17 cellular contexts compared by ENCODE assay signal in the genomic region with DNA sequence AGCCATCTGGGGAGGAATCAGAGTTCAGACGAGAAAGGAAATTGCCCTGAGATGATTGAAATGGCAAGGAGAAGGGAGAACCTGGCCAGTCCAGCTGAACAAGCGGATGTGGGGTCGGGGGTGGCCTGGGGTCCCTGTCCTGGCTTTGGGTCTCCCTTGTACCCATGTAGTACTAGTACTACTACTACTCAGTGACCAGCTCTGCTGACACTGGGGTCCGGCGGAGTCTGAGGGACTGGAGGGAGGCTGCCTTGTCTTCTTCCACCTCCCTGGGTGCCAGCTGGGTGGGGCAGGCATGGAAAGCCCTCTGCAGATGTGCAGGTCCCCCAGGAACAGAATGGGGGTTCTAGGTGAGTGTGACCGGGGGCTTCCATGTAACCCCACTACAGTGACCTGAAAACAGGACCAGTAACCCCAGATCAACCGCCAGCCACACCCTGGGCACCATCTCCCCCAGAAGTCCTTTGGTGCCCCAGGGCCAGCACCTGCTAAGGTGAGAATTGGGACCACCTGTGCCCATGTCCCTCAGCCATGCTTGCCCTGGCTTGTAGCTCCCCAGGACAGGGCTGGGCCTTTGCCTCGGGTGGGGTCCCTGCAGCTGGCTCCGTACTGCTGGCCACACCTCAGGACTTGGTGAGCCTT.
DNase-seq lines count a peak whose midpoint lies in the region; ATAC-seq and TF ChIP-seq lines count a peak whose summit lies in the region.
"Had no signal": no experiment of that assay in that cellular context is flagged by ENCODE, and none has a peak within 500 bp of the region (broad histone marks: within the 10 kb centered on the region; RNA-seq: fewer than 3 reads in every experiment).

No MANE protein-coding gene starts in this region.

- H3K9me3 ChIP-seq in breast epithelium: no peaks in the 10 kb centered on the region
- no peaks in the 10 kb centered on the region for H3K9me3 ChIP-seq in upper lobe of right lung
- H3K9me3 ChIP-seq: ovary had no signal

- H3K27me3 Mint-ChIP-seq in MCF 10A (ENCODE audit: insufficient read depth, unreplicated experiment) (peaks cover 8% of the 10 kb centered on the region), nephron progenitor cell (ENCODE audit: low read depth, poor library complexity) (peaks cover 6% of the 10 kb centered on the region)
- H3K27me3 Mint-ChIP-seq in activated T-helper 2 cell treated with anti-CD3 and anti-CD28 coated beads, Interferon-gamma antibody, Interleukin-2, Interleukin-4, amounts not matched to agents 10 μg/mL and 5 μg/mL and 100 μg/mL, durations not matched to agents 14 hours and 24 hours and 36 hours (ENCODE audit: low read depth): no peaks in the 10 kb centered on the region

- no peak overlapping the region for H3K4me3 Mint-ChIP-seq in MCF 10A (ENCODE audit: unreplicated experiment)
- H3K4me3 Mint-ChIP-seq in nephron progenitor cell: no peak overlapping the region
- no peak overlapping the region for H3K4me3 Mint-ChIP-seq in activated T-helper 2 cell treated with anti-CD3 and anti-CD28 coated beads, Interferon-gamma antibody, Interleukin-2, Interleukin-4, amounts not matched to agents 10 μg/mL and 5 μg/mL and 100 μg/mL, durations not matched to agents 14 hours and 24 hours and 36 hours (ENCODE audit: low read depth)
- H3K4me3 Mint-ChIP-seq: CD4-positive, alpha-beta T cell had no signal

- intact Hi-C loops in MCF 10A (cut with micrococcal nuclease) (no loop called here), breast epithelium (cut with DNase I; ENCODE audit: low total_unique reads) (no loop called here), upper lobe of right lung (cut with DNase I) (no loop called here)
- intact Hi-C loops in activated T-helper 2 cell treated with anti-CD3 and anti-CD28 coated beads, Interferon-gamma antibody, Interleukin-2, Interleukin-4, amounts not matched to agents 10 μg/mL and 5 μg/mL and 100 μg/mL, durations not matched to agents 14 hours and 24 hours and 36 hours (cut with micrococcal nuclease): no loop called here

- TF ChIP-seq CTCF in MCF 10A (IDR thresholded peaks at IDR 0.05; ENCODE audit: unreplicated experiment) (no peak), breast epithelium (IDR thresholded peaks at IDR 0.05) (no peak), brain microvascular endothelial cell (IDR thresholded peaks at IDR 0.05; ENCODE audit: low read depth, low read length, missing control alignments) (no peak), nephron progenitor cell (IDR thresholded peaks at IDR 0.05) (no peak), upper lobe of right lung (IDR thresholded peaks at IDR 0.05) (no peak)

- H3K9me3 Mint-ChIP-seq in MCF 10A (ENCODE audit: unreplicated experiment) (no peaks in the 10 kb centered on the region), nephron progenitor cell (peaks cover 5% of the 10 kb centered on the region)
- no peaks in the 10 kb centered on the region for H3K9me3 Mint-ChIP-seq in activated T-helper 2 cell treated with anti-CD3 and anti-CD28 coated beads, Interferon-gamma antibody, Interleukin-2, Interleukin-4, amounts not matched to agents 10 μg/mL and 5 μg/mL and 100 μg/mL, durations not matched to agents 14 hours and 24 hours and 36 hours
- H3K9me3 Mint-ChIP-seq: CD4-positive, alpha-beta T cell had no signal

- H3K4me3 ChIP-seq in breast epithelium: no peak overlapping the region
- no peak overlapping the region for H3K4me3 ChIP-seq in brain microvascular endothelial cell (ENCODE audit: low read depth, low read length)
- no peak overlapping the region for H3K4me3 ChIP-seq in upper lobe of right lung
- H3K4me3 ChIP-seq: ovary had no signal

- CTCF ChIA-PET in MCF 10A (lab: Yijun Ruan, JAX): interaction anchor here (0.6 kb wide), 1 partner anchor 75 kb away, joined by 3 read pairs; no protein-coding TSS in a partner anchor

- POLR2A ChIA-PET in MCF 10A (lab: Yijun Ruan, JAX): no interaction called here

- TF ChIP-seq POLR2A in breast epithelium (IDR thresholded peaks at IDR 0.05): no peak

- no TSS peak for BruUV-seq in MCF 10A (replicated peaks; lab: Mats Ljungman, UMichigan)

- H3K4me1 Mint-ChIP-seq in MCF 10A (ENCODE audit: insufficient read depth, unreplicated experiment) (peaks cover 9% of the 10 kb centered on the region), nephron progenitor cell (peaks cover 75% of the 10 kb centered on the region)
- no peaks in the 10 kb centered on the region for H3K4me1 Mint-ChIP-seq in activated T-helper 2 cell treated with anti-CD3 and anti-CD28 coated beads, Interferon-gamma antibody, Interleukin-2, Interleukin-4, amounts not matched to agents 10 μg/mL and 5 μg/mL and 100 μg/mL, durations not matched to agents 14 hours and 24 hours and 36 hours (ENCODE audit: low read depth)

- H3K36me3 Mint-ChIP-seq in MCF 10A (ENCODE audit: insufficient read depth, unreplicated experiment) (peaks cover 6% of the 10 kb centered on the region), nephron progenitor cell (ENCODE audit: low read depth) (no peaks in the 10 kb centered on the region)
- no peaks in the 10 kb centered on the region for H3K36me3 Mint-ChIP-seq in activated T-helper 2 cell treated with anti-CD3 and anti-CD28 coated beads, Interferon-gamma antibody, Interleukin-2, Interleukin-4, amounts not matched to agents 10 μg/mL and 5 μg/mL and 100 μg/mL, durations not matched to agents 14 hours and 24 hours and 36 hours (ENCODE audit: low read depth)

- no peak overlapping the region for H3K27ac ChIP-seq in breast epithelium
- H3K27ac ChIP-seq in brain microvascular endothelial cell: peak overlapping the region; percentile 68
- peak overlapping the region; percentile 24 for H3K27ac ChIP-seq in upper lobe of right lung
- H3K27ac ChIP-seq: ovary had no signal

- ATAC-seq in upper lobe of right lung (no peak), GM18511 (IDR thresholded peaks at IDR 0.05; ENCODE audit: unreplicated experiment) (no peak)

- in situ Hi-C loops in brain microvascular endothelial cell (cut with HindIII; ENCODE audit: low pct_ligation_motif_present, low sequenced_read_pairs): loop anchor here (25.0 kb wide), 1 partner anchor 90 kb away; no protein-coding TSS in a partner anchor

- DNase-seq in MCF 10A (ENCODE audit: unreplicated experiment): no peak
- no peak for DNase-seq in breast epithelium (ENCODE audit: low spot score in 2 of 2)
- DNase-seq in brain microvascular endothelial cell: no peak
- no peak for DNase-seq in nephron progenitor cell
- peak; percentile 34 for DNase-seq in upper lobe of right lung
- no peak for DNase-seq in activated T-helper 2 cell treated with anti-CD3 and anti-CD28 coated beads, Interferon-gamma antibody, Interleukin-2, Interleukin-4, amounts not matched to agents 10 μg/mL and 5 μg/mL and 100 μg/mL, durations not matched to agents 14 hours and 24 hours and 36 hours (ENCODE audit: low spot score)
- no peak for DNase-seq in iPS-NIHi11 (ENCODE audit: low spot score)
- DNase-seq: 8988T; activated naive CD4-positive, alpha-beta T cell; CD4-positive, alpha-beta T cell; DMS53; NCI-H1436; NCI-H82; small intestine; stimulated activated CD8-positive, alpha-beta memory T cell treated with anti-CD3 and anti-CD28 coated beads, Interleukin-4, amount 100 ng/mL, for 48 hours had no signal

- H3K27me3 ChIP-seq in breast epithelium (no peaks in the 10 kb centered on the region), brain microvascular endothelial cell (replicated peaks) (no peaks in the 10 kb centered on the region), upper lobe of right lung (peaks cover 6% of the 10 kb centered on the region)
- H3K27me3 ChIP-seq: ovary had no signal

- H3K4me1 ChIP-seq in breast epithelium (no peaks in the 10 kb centered on the region), upper lobe of right lung (peaks cover 14% of the 10 kb centered on the region)

- H3K27ac Mint-ChIP-seq in MCF 10A (ENCODE audit: low read depth, unreplicated experiment) (peak overlapping the region; percentile 35), nephron progenitor cell (peak overlapping the region; percentile 66)
- no peak overlapping the region for H3K27ac Mint-ChIP-seq in activated T-helper 2 cell treated with anti-CD3 and anti-CD28 coated beads, Interferon-gamma antibody, Interleukin-2, Interleukin-4, amounts not matched to agents 10 μg/mL and 5 μg/mL and 100 μg/mL, durations not matched to agents 14 hours and 24 hours and 36 hours
- H3K27ac Mint-ChIP-seq: CD4-positive, alpha-beta T cell had no signal

- H3K36me3 ChIP-seq in breast epithelium: no peaks in the 10 kb centered on the region
- no peaks in the 10 kb centered on the region for H3K36me3 ChIP-seq in brain microvascular endothelial cell (replicated peaks)
- H3K36me3 ChIP-seq in upper lobe of right lung: no peaks in the 10 kb centered on the region
- H3K36me3 ChIP-seq: ovary had no signal

Comparison
In these comparisons a context has a peak if more than half of its experiments do, and no peak if none do; other contexts are left out.
1. H3K27ac ChIP-seq: peak in brain microvascular endothelial cell (single experiment) and upper lobe of right lung (single experiment); none in breast epithelium (0 of 2).